In the genomic region with DNA sequence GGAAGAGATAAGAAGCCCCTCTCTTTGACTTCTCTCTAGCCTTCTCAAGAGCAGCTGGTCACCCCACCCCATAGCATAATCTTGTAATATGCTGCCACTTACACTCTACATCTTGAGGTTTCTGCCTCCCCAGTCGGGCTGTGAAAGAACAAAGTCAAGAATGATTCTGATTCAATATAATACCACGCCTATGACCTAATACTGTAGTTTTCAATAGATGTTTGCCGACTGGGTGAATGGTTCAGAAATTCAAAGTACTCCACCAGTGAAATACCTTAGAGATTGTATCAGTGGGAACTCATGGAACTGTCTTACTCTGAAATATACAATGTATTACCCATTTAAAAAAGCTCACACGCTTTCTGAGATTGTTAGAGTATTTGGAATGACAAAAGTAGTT, we compare ENCODE assay signal across 19 cellular contexts.
DNase-seq lines count a peak whose midpoint lies in the region; ATAC-seq, FAIRE-seq and TF ChIP-seq lines count a peak whose summit lies in the region.
"Had no signal": no experiment of that assay in that cellular context is flagged by ENCODE, and none has a peak within 500 bp of the region (broad histone marks: within the 10 kb centered on the region; RNA-seq: fewer than 3 reads in every experiment).

No MANE protein-coding gene starts in this region.

- H2BK15ac ChIP-seq in mesendoderm (replicated peaks; ENCODE audit: low read depth), result no peak overlapping the region

- no peaks in the 10 kb centered on the region for H3K27me3 ChIP-seq in RWPE2 (ENCODE audit: insufficient read depth, poor library complexity, severe bottlenecking)
- peaks cover 4% of the 10 kb centered on the region for H3K27me3 ChIP-seq in bronchial epithelial cell (ENCODE audit: control insufficient read depth, insufficient read depth, low read length)
- H3K27me3 ChIP-seq in mesendoderm (ENCODE audit: insufficient read depth, low read length, poor library complexity), result no peaks in the 10 kb centered on the region
- H3K27me3 ChIP-seq: BE2C had no signal

- peak; percentile 17; the same call in 1 of the 3 replicates for ATAC-seq in RWPE2 (ENCODE audit: low read depth)
- ATAC-seq: HCT116 had no signal

- peaks cover 34% of the 10 kb centered on the region for H3K4me1 Mint-ChIP-seq in progenitor cell of endocrine pancreas (ENCODE audit: low read depth)

- H4K8ac ChIP-seq in mesendoderm (ENCODE audit: low read depth, low read length), result no peak overlapping the region

- peak overlapping the region; percentile 43 for H3K27ac Mint-ChIP-seq in progenitor cell of endocrine pancreas
- H3K27ac Mint-ChIP-seq: CD4-positive, alpha-beta T cell; HFFc6 had no signal

- no peaks in the 10 kb centered on the region for H3K27me3 Mint-ChIP-seq in progenitor cell of endocrine pancreas
- H3K27me3 Mint-ChIP-seq: CD4-positive, alpha-beta T cell had no signal

- H3K18ac ChIP-seq in mesendoderm (ENCODE audit: low read length), result no peak overlapping the region

- no peaks in the 10 kb centered on the region for H3K79me2 ChIP-seq in mesendoderm (ENCODE audit: control insufficient read depth, insufficient read depth, low read length)

- no peak overlapping the region for H3K4ac ChIP-seq in mesendoderm (ENCODE audit: low read depth, low read length)

- no peak overlapping the region for H2BK5ac ChIP-seq in mesendoderm (ENCODE audit: low read length)

- H4K5ac ChIP-seq in mesendoderm (ENCODE audit: low read length), result no peak overlapping the region

- no peak overlapping the region for H3K4me3 Mint-ChIP-seq in progenitor cell of endocrine pancreas (ENCODE audit: low read depth)
- H3K4me3 Mint-ChIP-seq: CD4-positive, alpha-beta T cell; HFFc6 had no signal

- no peaks in the 10 kb centered on the region for H3K36me3 Mint-ChIP-seq in progenitor cell of endocrine pancreas (ENCODE audit: insufficient read depth)

- no peaks in the 10 kb centered on the region for H3K9me3 Mint-ChIP-seq in progenitor cell of endocrine pancreas (ENCODE audit: low read depth)
- H3K9me3 Mint-ChIP-seq: CD4-positive, alpha-beta T cell; HFFc6 had no signal

- H3K4me2 ChIP-seq in mesendoderm (ENCODE audit: low read length), result no peak overlapping the region

- H3K4me3 ChIP-seq in AG10803 (ENCODE audit: low read length) (no peak overlapping the region), RWPE2 (ENCODE audit: severe bottlenecking) (no peak overlapping the region), bronchial epithelial cell (ENCODE audit: low read depth, low read length) (no peak overlapping the region), mesendoderm (ENCODE audit: low read length) (no peak overlapping the region)

- no peak overlapping the region for H3K23ac ChIP-seq in mesendoderm (ENCODE audit: low read length)

- FAIRE-seq in bronchial epithelial cell (lab: Jason Lieb, UNC), result no peak

- no peak overlapping the region for H3K56ac ChIP-seq in mesendoderm (ENCODE audit: low read length)

- DNase-seq in AG10803 (ENCODE audit: low read depth) (peak; percentile 17), RWPE2 (ENCODE audit: low spot score) (no peak), bronchial epithelial cell (ENCODE audit: low read depth) (peak; percentile 6), progenitor cell of endocrine pancreas (ENCODE audit: low spot score, unreplicated experiment) (no peak), NCI-H2107 (lab: John Stamatoyannopoulos, UW) (no peak), mesendoderm (no peak)
- no peak for DNase-seq in activated CD4-positive, CD25-positive, alpha-beta regulatory T cell treated with anti-CD3 and anti-CD28 coated beads, Interleukin-2, amount 50 U/mL, for 72 hours
- DNase-seq: BE2C; CD4-positive, alpha-beta T cell; DMS153; DMS79; GF-D8; GOT3; H7; HFFc6; IMR-90 had no signal

- no peak overlapping the region for H3K9ac ChIP-seq in mesendoderm (ENCODE audit: low read length)

- no peaks in the 10 kb centered on the region for H3K79me1 ChIP-seq in mesendoderm (ENCODE audit: low read length)

- H3K36me3 ChIP-seq in RWPE2 (ENCODE audit: low read depth) (no peaks in the 10 kb centered on the region), bronchial epithelial cell (ENCODE audit: control insufficient read depth, insufficient read depth, low read length) (no peaks in the 10 kb centered on the region), mesendoderm (ENCODE audit: control insufficient read depth, insufficient read depth, low read length) (no peaks in the 10 kb centered on the region)
- H3K36me3 ChIP-seq: BE2C had no signal

- no peaks in the 10 kb centered on the region for H3K4me1 ChIP-seq in RWPE2 (ENCODE audit: insufficient read depth, poor library complexity, severe bottlenecking)
- H3K4me1 ChIP-seq in mesendoderm (ENCODE audit: control insufficient read depth, low read depth, low read length), result peaks cover 3% of the 10 kb centered on the region

- H2AK5ac ChIP-seq in mesendoderm (ENCODE audit: low read length), result no peak overlapping the region

- H2BK120ac ChIP-seq in mesendoderm (ENCODE audit: low read depth, low read length), result no peak overlapping the region

- H3K9me3 ChIP-seq in RWPE2 (ENCODE audit: severe bottlenecking), result no peaks in the 10 kb centered on the region
- H3K9me3 ChIP-seq: BE2C had no signal

- no CpG with 5 or more reads among the region's 4 CpGs for WGBS in mesendoderm (ENCODE audit: extremely low coverage, insufficient coverage, low lambda C conversion rate)

- H3K27ac ChIP-seq in RWPE2 (ENCODE audit: poor library complexity, severe bottlenecking) (no peak overlapping the region), mesendoderm (ENCODE audit: low read depth, low read length) (no peak overlapping the region)
- H3K27ac ChIP-seq: C4-2B, HL-60 had no signal

- TF ChIP-seq CTCF in AG10803 (conservative IDR thresholded peaks at IDR 0.05; ENCODE audit: low read length) (no peak), RWPE2 (IDR thresholded peaks at IDR 0.05; ENCODE audit: poor library complexity, severe bottlenecking) (no peak), bronchial epithelial cell (IDR thresholded peaks at IDR 0.05; ENCODE audit: insufficient read depth, low read length, severe bottlenecking) (no peak), progenitor cell of endocrine pancreas (IDR thresholded peaks at IDR 0.05; ENCODE audit: unreplicated experiment) (no peak)

Comparison
In these comparisons a context has a peak if more than half of its experiments do, and no peak if none do; other contexts are left out.
1. DNase-seq: peak in AG10803 (single experiment) and bronchial epithelial cell (single experiment); none in RWPE2 (single experiment), progenitor cell of endocrine pancreas (single experiment), activated CD4-positive, CD25-positive, alpha-beta regulatory T cell treated with anti-CD3 and anti-CD28 coated beads, Interleukin-2, amount 50 U/mL, for 72 hours (single experiment), NCI-H2107 (single experiment) and mesendoderm (single experiment).